In genomic region chr2:168518555-168519066, GRCh38 we compare ENCODE assay signal across 9 cellular contexts.
DNase-seq lines count a peak whose midpoint lies in the region; ATAC-seq and TF ChIP-seq lines count a peak whose summit lies in the region.
"Had no signal": no experiment of that assay in that cellular context is flagged by ENCODE, and none has a peak within 500 bp of the region (broad histone marks: within the 10 kb centered on the region; RNA-seq: fewer than 3 reads in every experiment).

No MANE protein-coding gene starts in this region.

- peaks cover 33% of the 10 kb centered on the region for H3K4me1 ChIP-seq in foreskin keratinocyte
- H3K4me1 ChIP-seq in stomach smooth muscle (ENCODE audit: control insufficient read depth, insufficient read depth, low read length): peaks cover 10% of the 10 kb centered on the region

- no peaks in the 10 kb centered on the region for H3K9me3 ChIP-seq in stomach smooth muscle (ENCODE audit: control insufficient read depth in 2 of 2, low read length in 2 of 2)

- H3K27me3 ChIP-seq in foreskin keratinocyte (no peaks in the 10 kb centered on the region), stomach smooth muscle (ENCODE audit: control insufficient read depth in 1 of 2, insufficient read depth in 2 of 2, low read length in 2 of 2) (no peaks in the 10 kb centered on the region)

- DNase-seq in NCI-H226 (peak; percentile 34), foreskin keratinocyte (peak in 1 of 2 donors; percentile 62), HK-2 (ENCODE audit: unreplicated experiment) (no peak)
- no peak for DNase-seq in activated CD8-positive, alpha-beta memory T cell treated with anti-CD3 and anti-CD28 coated beads, Interleukin-2, amount 50 U/mL, for 48 hours
- DNase-seq in stimulated activated naive CD4-positive, alpha-beta T cell treated with Interleukin-2 at 50 U/mL for 16 hours (lab: John Stamatoyannopoulos, UW): no peak
- DNase-seq: activated naive CD4-positive, alpha-beta T cell treated with Interleukin-2 at 50 U/mL for 16 hours had no signal

- ATAC-seq in GM21786 (IDR thresholded peaks at IDR 0.05; ENCODE audit: unreplicated experiment): peak; percentile 50
- peak; percentile 78 for ATAC-seq in foreskin keratinocyte

- H3K4me3 ChIP-seq in stomach smooth muscle (ENCODE audit: low read length in 2 of 2): peak overlapping the region in 1 of 2 donors; percentile 36

- H3K36me3 ChIP-seq in stomach smooth muscle (ENCODE audit: control insufficient read depth in 2 of 2, insufficient read depth in 2 of 2, low read length in 2 of 2): no peaks in the 10 kb centered on the region

- H3K9ac ChIP-seq in stomach smooth muscle (ENCODE audit: low read length in 2 of 2): no peak overlapping the region

- no peak for TF ChIP-seq CTCF in foreskin keratinocyte (conservative IDR thresholded peaks at IDR 0.05)

- peak overlapping the region; percentile 56 for H3K27ac ChIP-seq in foreskin keratinocyte
- H3K27ac ChIP-seq in stomach smooth muscle (ENCODE audit: low read length): peak overlapping the region; percentile 56
- H3K27ac ChIP-seq: HL-60 had no signal
